ENCODE assay signal across 18 cellular contexts in the genomic region with DNA sequence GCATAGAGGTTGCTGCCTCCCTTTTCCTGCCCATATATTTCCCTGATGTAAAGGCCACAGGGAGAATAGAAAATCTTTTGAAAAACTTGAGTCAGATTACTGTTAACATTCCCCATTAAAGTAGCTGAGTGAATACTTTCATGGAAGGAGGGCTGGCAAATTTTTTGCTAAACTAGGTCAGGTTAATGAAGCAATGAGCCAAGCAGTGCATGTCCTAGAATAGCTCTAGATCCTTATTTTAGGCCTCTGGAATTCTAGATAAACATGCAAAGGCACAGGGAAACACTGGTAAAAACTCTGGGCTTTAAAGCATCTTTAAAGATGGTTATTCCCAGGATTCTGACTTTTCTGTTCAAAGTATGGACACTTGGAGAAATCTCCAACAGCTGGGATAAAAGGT. TPM values are rescaled to one million over a fixed set of nuclear protein-coding genes. Genes with fewer than 3 reads are reported as not detected.
A peak's percentile ranks its signal among the peaks of the same experiment; 100 is the strongest.
DNase-seq lines count a peak whose midpoint lies in the region; TF ChIP-seq lines count a peak whose summit lies in the region.
"Had no signal": no experiment of that assay in that cellular context is flagged by ENCODE, and none has a peak within 500 bp of the region (broad histone marks: within the 10 kb centered on the region; RNA-seq: fewer than 3 reads in every experiment).

No MANE protein-coding gene starts in this region.

- no peak for TF ChIP-seq POLR2A in thyroid gland (IDR thresholded peaks at IDR 0.05)

- H3K27me3 ChIP-seq in layer of hippocampus (ENCODE audit: control insufficient read depth, insufficient read depth, low read length) (no peaks in the 10 kb centered on the region), thyroid gland (no peaks in the 10 kb centered on the region)
- H3K27me3 ChIP-seq: BE2C had no signal

- no peaks in the 10 kb centered on the region for H3K9me3 ChIP-seq in thyroid gland
- H3K9me3 ChIP-seq: BE2C had no signal

- peaks cover 10 to 13% of the 10 kb centered on the region in 2 donors for H3K4me1 ChIP-seq in thyroid gland
- H3K4me1 ChIP-seq: BE2C had no signal

- peaks cover 0 to 5% of the 10 kb centered on the region in 2 donors for H3K36me3 ChIP-seq in thyroid gland

- DNase-seq in cerebellum (ENCODE audit: low spot score), result peak; percentile 76
- no peak for DNase-seq in thyroid gland
- no peak for DNase-seq in NCI-H82 (lab: John Stamatoyannopoulos, UW)
- no peak for DNase-seq in NCI-H748 treated with DMSO at 0.1 percent for 48 hours (lab: John Stamatoyannopoulos, UW)
- no peak for DNase-seq in activated CD4-positive, alpha-beta T cell treated with anti-CD3 and anti-CD28 coated beads, Interleukin-2, amount 50 U/mL, for 4 hours
- DNase-seq: BE2C, EL, Karpas-422, NCI-H1694, NCI-H2081, NCI-H2171, NCI-H345, NCI-H524, OCI-M1, SHP77 had no signal

- no peak overlapping the region for H3K4me3 ChIP-seq in thyroid gland (replicated peaks in 1 of 3)
- H3K4me3 ChIP-seq: SK-N-MC had no signal

- no peak for TF ChIP-seq CTCF in thyroid gland (IDR thresholded peaks at IDR 0.05)

- intact Hi-C loops in thyroid gland (cut with DNase I), result no loop called here

- H3K27ac ChIP-seq in angular gyrus (ENCODE audit: low read depth, low read length), result peak overlapping the region; percentile 58
- H3K27ac ChIP-seq in layer of hippocampus (ENCODE audit: low read depth, low read length), result peak overlapping the region; percentile 35
- peak overlapping the region; percentile 7 to 66 (median 62) for H3K27ac ChIP-seq in thyroid gland
- H3K27ac ChIP-seq: SK-N-MC had no signal

RNA-seq across cellular contexts. Expression of a gene that starts 27.9 kb away (rescaled TPM):
- total RNA-seq in cerebellum (29.3 TPM), thyroid gland (10 to 100 TPM; 22.3 to 47.1 (median 36.5) TPM)
